In genomic region chr14:76776306-76777251, GRCh38 we compare ENCODE assay signal across 15 cellular contexts. TPM values are rescaled to one million over a fixed set of nuclear protein-coding genes. Genes with fewer than 3 reads are reported as not detected.
DNase-seq lines count a peak whose midpoint lies in the region; ATAC-seq and TF ChIP-seq lines count a peak whose summit lies in the region.
"Had no signal": no experiment of that assay in that cellular context is flagged by ENCODE, and none has a peak within 500 bp of the region (broad histone marks: within the 10 kb centered on the region; RNA-seq: fewer than 3 reads in every experiment).

No MANE protein-coding gene starts in this region.

- no peak overlapping the region for H2AFZ ChIP-seq in Karpas-422 (ENCODE audit: low read length)
- H2AFZ ChIP-seq in neural progenitor cell (replicated peaks), result no peak overlapping the region

- CTCF ChIA-PET in WTC11 (lab: Charles Lee), result interaction anchor here (2.5 to 2.9 kb wide), 2 partner anchors 9 to 66 kb away, joined by 18 to 24 read pairs; no protein-coding TSS in a partner anchor

- POLR2A ChIA-PET in WTC11 (lab: Charles Lee), result no interaction called here

- H3K4me1 Mint-ChIP-seq in WTC11, result peaks cover 19% of the 10 kb centered on the region
- H3K4me1 Mint-ChIP-seq in neural progenitor cell, result peaks cover 24% of the 10 kb centered on the region

- H3K79me2 ChIP-seq in Karpas-422 (ENCODE audit: low read length) (no peaks in the 10 kb centered on the region), neural progenitor cell (ENCODE audit: low read depth) (no peaks in the 10 kb centered on the region)

- no peak overlapping the region for H3K4me3 Mint-ChIP-seq in WTC11
- H3K4me3 Mint-ChIP-seq in neural progenitor cell, result no peak overlapping the region

- no peak for TF ChIP-seq CTCF in WTC11 (IDR thresholded peaks at IDR 0.05)
- no peak for TF ChIP-seq CTCF in neural progenitor cell (IDR thresholded peaks at IDR 0.05)
- no peak for TF ChIP-seq CTCF in GM13977 (IDR thresholded peaks at IDR 0.05; ENCODE audit: extremely low read depth, insufficient read depth, missing control alignments)

- H3K27me3 ChIP-seq in Karpas-422 (ENCODE audit: low read length) (no peaks in the 10 kb centered on the region), neural progenitor cell (no peaks in the 10 kb centered on the region)
- H3K27me3 ChIP-seq: esophagus squamous epithelium, right lobe of liver had no signal

- in situ Hi-C loops in GM13977 (cut with MboI; ENCODE audit: low pct_unique_long_range_greater_than_20kb, low sequenced_read_pairs, unreplicated experiment), result no loop called here

- H4K20me1 ChIP-seq in Karpas-422 (ENCODE audit: insufficient read depth, low read depth, low read length), result 0 out of 2 replicates have a peak, but pooled peaks cover 4% of the 10 kb centered on the region
- peaks cover 6% of the 10 kb centered on the region for H4K20me1 ChIP-seq in neural progenitor cell (ENCODE audit: low read depth)

- H3K27ac Mint-ChIP-seq in WTC11 (no peak overlapping the region), neural progenitor cell (no peak overlapping the region)

- H3F3A ChIP-seq in neural progenitor cell (ENCODE audit: low read depth), result no peaks in the 10 kb centered on the region

- H3K9ac ChIP-seq in Karpas-422 (ENCODE audit: low read length), result no peak overlapping the region
- H3K9ac ChIP-seq in neural progenitor cell, result no peak overlapping the region

- H3K9me3 ChIP-seq in Karpas-422 (ENCODE audit: low read length) (no peaks in the 10 kb centered on the region), neural progenitor cell (ENCODE audit: low read depth) (no peaks in the 10 kb centered on the region)
- H3K9me3 ChIP-seq: esophagus squamous epithelium, right lobe of liver had no signal

- H3K9me3 Mint-ChIP-seq in WTC11, result no peaks in the 10 kb centered on the region
- no peaks in the 10 kb centered on the region for H3K9me3 Mint-ChIP-seq in neural progenitor cell

- H3K4me3 ChIP-seq in Karpas-422 (ENCODE audit: low read length) (no peak overlapping the region), neural progenitor cell (no peak overlapping the region)
- H3K4me3 ChIP-seq: esophagus squamous epithelium, right lobe of liver had no signal

- peaks cover 2% of the 10 kb centered on the region; the same call in 1 of the 2 replicates for H3K27me3 Mint-ChIP-seq in WTC11 (ENCODE audit: low read depth)
- peaks cover 7% of the 10 kb centered on the region for H3K27me3 Mint-ChIP-seq in neural progenitor cell (ENCODE audit: insufficient read depth, low read depth)

- H3K36me3 ChIP-seq in Karpas-422 (ENCODE audit: insufficient read depth, low read length), result no peaks in the 10 kb centered on the region
- H3K36me3 ChIP-seq in neural progenitor cell, result no peaks in the 10 kb centered on the region
- H3K36me3 ChIP-seq: right lobe of liver had no signal

- peak; percentile 34 to 78 for DNase-seq in NCI-H524 (lab: John Stamatoyannopoulos, UW)
- no peak for DNase-seq in NCI-H524 treated with DMSO at 0.1 percent for 48 hours (lab: John Stamatoyannopoulos, UW)
- DNase-seq in Karpas-422, result peak; percentile 75
- DNase-seq in WTC11 (ENCODE audit: low spot score), result no peak
- DNase-seq in neural progenitor cell (ENCODE audit: low spot score), result peak; percentile 25
- no peak for DNase-seq in cortex of kidney (lab: John Stamatoyannopoulos, UW)
- no peak for DNase-seq in GM13977 (ENCODE audit: low spot score)
- DNase-seq: ACHN; activated CD4-positive, alpha-beta T cell treated with anti-CD3 and anti-CD28 coated beads for 48 hours; esophagus squamous epithelium; KG1 had no signal

- H3K9me2 ChIP-seq in Karpas-422 (replicated peaks; ENCODE audit: insufficient read depth, low read length), result no peaks in the 10 kb centered on the region

- H3K4me2 ChIP-seq in Karpas-422 (ENCODE audit: low read depth, low read length, poor library complexity, severe bottlenecking) (no peak overlapping the region), neural progenitor cell (no peak overlapping the region)

- H3K4me1 ChIP-seq in Karpas-422 (ENCODE audit: low read length), result no peaks in the 10 kb centered on the region
- peaks cover 10% of the 10 kb centered on the region for H3K4me1 ChIP-seq in neural progenitor cell

- H3K27ac ChIP-seq in Karpas-422 (ENCODE audit: low read length), result no peak overlapping the region
- no peak overlapping the region for H3K27ac ChIP-seq in neural progenitor cell
- H3K27ac ChIP-seq: right lobe of liver had no signal

- H3K36me3 Mint-ChIP-seq in WTC11 (no peaks in the 10 kb centered on the region), neural progenitor cell (peaks cover 8% of the 10 kb centered on the region)

- ATAC-seq in WTC11, result peak; percentile 11
- no peak for ATAC-seq in GM18520 (IDR thresholded peaks at IDR 0.05; ENCODE audit: unreplicated experiment)

TF ChIP-seq in WTC11, 78 proteins besides CTCF, POLR2A, EP300 and RAD21:
- 0 out of 2 replicates have a peak, but pooled peaks have one; percentile 32 for TF ChIP-seq ZNF423 (CRISPR knock-in tag; IDR thresholded peaks at IDR 0.05)
- TF ChIP-seq ZMAT4 (CRISPR knock-in tag; IDR thresholded peaks at IDR 0.05), result no peak

RNA-seq across cellular contexts. Expression of gene VASH1, which starts 15.3 kb away (rescaled TPM):
- total RNA-seq in Karpas-422 (2014; rRNA removed; shearing (Covaris generic); ENCODE audit: low replicate concordance), result not detected in 2 replicates
- total RNA-seq in WTC11 (2021) (7.2 to 10.9 TPM (median 10.5 TPM) in 3 replicates), neural progenitor cell (ENCODE audit: low replicate concordance) (10.3 and 20.1 TPM in 2 replicates)

RNA-seq across cellular contexts. Expression of gene ANGEL1, which starts 36.1 kb away (rescaled TPM):
- 19.9 and 29.4 TPM in 2 replicates for total RNA-seq in Karpas-422 (2014; rRNA removed; shearing (Covaris generic); ENCODE audit: low replicate concordance)
- total RNA-seq in WTC11 (2021) (25.7 to 29.7 TPM (median 25.8 TPM) in 3 replicates), neural progenitor cell (ENCODE audit: low replicate concordance) (23.2 and 28.7 TPM in 2 replicates)

RNA-seq across cellular contexts. Expression of gene LRRC74A, which starts 49.6 kb away (rescaled TPM):
- total RNA-seq in Karpas-422 (2014; rRNA removed; shearing (Covaris generic); ENCODE audit: low replicate concordance), result not detected in 2 replicates
- total RNA-seq in WTC11 (2021) (not detected in 3 replicates), neural progenitor cell (ENCODE audit: low replicate concordance) (not detected in 2 replicates)
- total RNA-seq: esophagus squamous epithelium, lower leg skin, right lobe of liver, RPMI7951 had no signal

Comparison
In these comparisons a context has a peak if more than half of its experiments do, and no peak if none do; other contexts are left out.
1. DNase-seq: peak in NCI-H524 (2 of 2), Karpas-422 (single experiment) and neural progenitor cell (single experiment); none in NCI-H524 treated with DMSO at 0.1 percent for 48 hours (single experiment), WTC11 (single experiment), cortex of kidney (single experiment) and GM13977 (single experiment).